ENCODE assay signal across 20 cellular contexts in genomic region chr14:63404906-63405305, GRCh38.
"Had no signal": no experiment of that assay in that cellular context is flagged by ENCODE, and none has a peak within 500 bp of the region (broad histone marks: within the 10 kb centered on the region; RNA-seq: fewer than 3 reads in every experiment).

No MANE protein-coding gene starts in this region.

- FAIRE-seq: astrocyte, colon, kidney had no signal

- H3K27me3 ChIP-seq: esophagus muscularis mucosa, ovary, tibial artery, uterus had no signal

- H3K27me3 Mint-ChIP-seq: activated CD8-positive, alpha-beta memory T cell treated with anti-CD3 and anti-CD28 coated beads, Interleukin-2, amount 10 ng/mL, durations not matched to agents 7 days and 5 days; memory B cell; stimulated activated memory B cell treated with anti-CD40 and anti-IgM and Interleukin-4, amounts not matched to agents 10 μg/mL and 1 μg/mL and 100 μg/mL, for 72 hours had no signal

- H3K27ac ChIP-seq: esophagus muscularis mucosa, left ventricle myocardium inferior, ovary, uterus had no signal

- H3K4me1 Mint-ChIP-seq: stimulated activated memory B cell treated with anti-CD40 and anti-IgM and Interleukin-4, amounts not matched to agents 10 μg/mL and 1 μg/mL and 100 μg/mL, for 72 hours had no signal

- H3K4me1 ChIP-seq: uterus had no signal

- H3K27ac Mint-ChIP-seq: activated CD8-positive, alpha-beta memory T cell treated with anti-CD3 and anti-CD28 coated beads, Interleukin-2, amount 10 ng/mL, durations not matched to agents 7 days and 5 days; memory B cell; stimulated activated memory B cell treated with anti-CD40 and anti-IgM and Interleukin-4, amounts not matched to agents 10 μg/mL and 1 μg/mL and 100 μg/mL, for 72 hours; T-helper 2 cell treated with Interferon-gamma antibody and Interleukin-4, amounts not matched to agents 5 μg/mL and 100 μg/mL, for 36 hours had no signal

- H3K9me3 ChIP-seq: esophagus muscularis mucosa, left ventricle myocardium inferior, ovary, tibial artery, uterus had no signal

- H3K9me3 Mint-ChIP-seq: memory B cell; neural crest cell; stimulated activated memory B cell treated with anti-CD40 and anti-IgM and Interleukin-4, amounts not matched to agents 10 μg/mL and 1 μg/mL and 100 μg/mL, for 72 hours; T-helper 2 cell treated with Interferon-gamma antibody and Interleukin-4, amounts not matched to agents 5 μg/mL and 100 μg/mL, for 36 hours had no signal

- H3K4me3 ChIP-seq: esophagus muscularis mucosa, left ventricle myocardium inferior, ovary, tibial artery, uterus had no signal

- ATAC-seq: activated CD8-positive, alpha-beta memory T cell treated with anti-CD3 and anti-CD28 coated beads, Interleukin-2, amount 10 ng/mL, durations not matched to agents 7 days and 5 days; stimulated activated memory B cell treated with anti-CD40 and anti-IgM and Interleukin-4, amounts not matched to agents 10 μg/mL and 1 μg/mL and 100 μg/mL, for 72 hours had no signal

- DNase-seq: activated CD4-positive, alpha-beta T cell treated with anti-CD3 and anti-CD28 coated beads for 1 hour; activated CD4-positive, alpha-beta T cell treated with anti-CD3 and anti-CD28 coated beads, Interleukin-2, amount 50 U/mL, for 4 hours; activated CD8-positive, alpha-beta memory T cell treated with anti-CD3 and anti-CD28 coated beads, Interleukin-2, amount 10 ng/mL, durations not matched to agents 7 days and 5 days; activated effector memory CD4-positive, alpha-beta T cell treated with Interleukin-2 at 50 U/mL for 16 hours; activated naive CD4-positive, alpha-beta T cell treated with anti-CD3 and anti-CD28 coated beads, Interleukin-2, amount 50 U/mL, for 16 hours; activated T-cell treated with anti-CD3 and anti-CD28 coated beads, Interleukin-2, amount 50 U/mL, for 1 hour; caudate nucleus; hippocampal formation; kidney; left ventricle myocardium inferior; ovary; tibial artery; uterus had no signal

- H3K4me3 Mint-ChIP-seq: activated CD8-positive, alpha-beta memory T cell treated with anti-CD3 and anti-CD28 coated beads, Interleukin-2, amount 10 ng/mL, durations not matched to agents 7 days and 5 days; memory B cell; neural crest cell; stimulated activated memory B cell treated with anti-CD40 and anti-IgM and Interleukin-4, amounts not matched to agents 10 μg/mL and 1 μg/mL and 100 μg/mL, for 72 hours; T-helper 2 cell treated with Interferon-gamma antibody and Interleukin-4, amounts not matched to agents 5 μg/mL and 100 μg/mL, for 36 hours had no signal

- H3K36me3 ChIP-seq: ovary, uterus had no signal
